10 cellular contexts compared by ENCODE assay signal in genomic region chr14:36315159-36315853, GRCh38. TPM values are rescaled to one million over a fixed set of nuclear protein-coding genes. Genes with fewer than 3 reads are reported as not detected.
DNase-seq lines count a peak whose midpoint lies in the region; ATAC-seq and TF ChIP-seq lines count a peak whose summit lies in the region.
"Had no signal": no experiment of that assay in that cellular context is flagged by ENCODE, and none has a peak within 500 bp of the region (broad histone marks: within the 10 kb centered on the region; RNA-seq: fewer than 3 reads in every experiment).

No MANE protein-coding gene starts in this region.

- H3K4me3 Mint-ChIP-seq in activated T-cell treated with anti-CD3 and anti-CD28 coated beads, Interleukin-2, amount 50 U/mL, for 4 hours: peak overlapping the region; percentile 49
- H3K4me3 Mint-ChIP-seq in nephron progenitor cell: no peak overlapping the region
- H3K4me3 Mint-ChIP-seq: CD4-positive, alpha-beta memory T cell; dendritic cell treated with granulocyte-macrophage colony-stimulating factor and Interleukin-4, amounts not matched to agents 40 ng/mL and 50 ng/mL, for 4 days had no signal

- peaks cover 30% of the 10 kb centered on the region for H3K36me3 Mint-ChIP-seq in activated T-cell treated with anti-CD3 and anti-CD28 coated beads, Interleukin-2, amount 50 U/mL, for 4 hours (ENCODE audit: insufficient read depth)
- H3K36me3 Mint-ChIP-seq in nephron progenitor cell (ENCODE audit: low read depth): peaks cover 24% of the 10 kb centered on the region

- DNase-seq in stimulated activated CD4-positive, alpha-beta T cell treated with anti-CD3 and anti-CD28 coated beads, Interleukin-12 subunit alpha, Interleukin-12 subunit beta, amount 100 ng/mL, for 4 hours: peak; percentile 17
- DNase-seq in stimulated activated CD4-positive, alpha-beta T cell treated with anti-CD3 and anti-CD28 coated beads, Interleukin-4, amount 100 ng/mL, for 4 hours: no peak
- DNase-seq in activated T-cell treated with anti-CD3 and anti-CD28 coated beads, Interleukin-2, amount 50 U/mL, for 4 hours: peak; percentile 7
- DNase-seq in SKM-1 treated with dmso at 0.1 percent for 144 hours (lab: John Stamatoyannopoulos, UW; ENCODE audit: unreplicated experiment) (no peak), NOMO-1 treated with DMSO at 0.1 percent for 48 hours (lab: John Stamatoyannopoulos, UW; ENCODE audit: unreplicated experiment) (no peak), nephron progenitor cell (no peak), mesenteric fat pad (ENCODE audit: low spot score) (no peak)
- DNase-seq: CD4-positive, alpha-beta memory T cell had no signal

- peaks cover 45% of the 10 kb centered on the region for H3K4me1 Mint-ChIP-seq in activated T-cell treated with anti-CD3 and anti-CD28 coated beads, Interleukin-2, amount 50 U/mL, for 4 hours (ENCODE audit: low read depth)
- peaks cover 35% of the 10 kb centered on the region for H3K4me1 Mint-ChIP-seq in nephron progenitor cell

- H3K27me3 Mint-ChIP-seq in activated T-cell treated with anti-CD3 and anti-CD28 coated beads, Interleukin-2, amount 50 U/mL, for 4 hours (ENCODE audit: low read depth): no peaks in the 10 kb centered on the region
- no peaks in the 10 kb centered on the region for H3K27me3 Mint-ChIP-seq in nephron progenitor cell (ENCODE audit: low read depth, poor library complexity)
- H3K27me3 Mint-ChIP-seq: CD4-positive, alpha-beta memory T cell; dendritic cell treated with granulocyte-macrophage colony-stimulating factor and Interleukin-4, amounts not matched to agents 40 ng/mL and 50 ng/mL, for 4 days had no signal

- ATAC-seq in HG03103 (IDR thresholded peaks at IDR 0.05; ENCODE audit: low read depth, unreplicated experiment): peak; percentile 52
- peak; percentile 75 to 77 for ATAC-seq in activated T-cell treated with anti-CD3 and anti-CD28 coated beads, Interleukin-2, amount 50 U/mL, for 4 hours

- TF ChIP-seq CTCF in nephron progenitor cell (IDR thresholded peaks at IDR 0.05): no peak

- no peak overlapping the region for H3K27ac Mint-ChIP-seq in nephron progenitor cell
- H3K27ac Mint-ChIP-seq: dendritic cell treated with granulocyte-macrophage colony-stimulating factor and Interleukin-4, amounts not matched to agents 40 ng/mL and 50 ng/mL, for 4 days had no signal

- H3K9me3 Mint-ChIP-seq in activated T-cell treated with anti-CD3 and anti-CD28 coated beads, Interleukin-2, amount 50 U/mL, for 4 hours: no peaks in the 10 kb centered on the region
- H3K9me3 Mint-ChIP-seq in nephron progenitor cell: no peaks in the 10 kb centered on the region
- H3K9me3 Mint-ChIP-seq: CD4-positive, alpha-beta memory T cell; dendritic cell treated with granulocyte-macrophage colony-stimulating factor and Interleukin-4, amounts not matched to agents 40 ng/mL and 50 ng/mL, for 4 days had no signal

RNA-seq across cellular contexts. Expression of gene MBIP, which starts 5.1 kb away (rescaled TPM):
- 10 to 100 TPM; 40.2 to 46.0 (median 44.1) TPM for total RNA-seq in activated T-cell treated with anti-CD3 and anti-CD28 coated beads, Interleukin-2, amount 50 U/mL, for 4 hours
- total RNA-seq in mesenteric fat pad: 17.3 TPM

Comparison
In these comparisons a context has a peak if more than half of its experiments do, and no peak if none do; other contexts are left out.
1. DNase-seq: peak in stimulated activated CD4-positive, alpha-beta T cell treated with anti-CD3 and anti-CD28 coated beads, Interleukin-12 subunit alpha, Interleukin-12 subunit beta, amount 100 ng/mL, for 4 hours (single experiment) and activated T-cell treated with anti-CD3 and anti-CD28 coated beads, Interleukin-2, amount 50 U/mL, for 4 hours (single experiment); none in stimulated activated CD4-positive, alpha-beta T cell treated with anti-CD3 and anti-CD28 coated beads, Interleukin-4, amount 100 ng/mL, for 4 hours (0 of 2), SKM-1 treated with dmso at 0.1 percent for 144 hours (single experiment), NOMO-1 treated with DMSO at 0.1 percent for 48 hours (single experiment), nephron progenitor cell (single experiment) and mesenteric fat pad (single experiment).